24 cellular contexts compared by ENCODE assay signal in genomic region chr7:71801996-71802395, GRCh38.
"Had no signal": no experiment of that assay in that cellular context is flagged by ENCODE, and none has a peak within 500 bp of the region (broad histone marks: within the 10 kb centered on the region; RNA-seq: fewer than 3 reads in every experiment).

No MANE protein-coding gene starts in this region.

- H3K4me1 Mint-ChIP-seq: immature natural killer cell; mesothelial cell of epicardium; naive B cell; natural killer cell; stimulated activated memory B cell treated with anti-CD40 and anti-IgM and Interleukin-4, amounts not matched to agents 10 μg/mL and 1 μg/mL and 100 μg/mL, for 72 hours; stimulated activated naive CD8-positive, alpha-beta T cell treated with anti-CD3 and anti-CD28 coated beads, Interleukin-15, amount 100 ng/mL, for 72 hours had no signal

- H3K27ac Mint-ChIP-seq: immature natural killer cell; mesothelial cell of epicardium; natural killer cell; progenitor cell of endocrine pancreas; stimulated activated memory B cell treated with anti-CD40 and anti-IgM and Interleukin-4, amounts not matched to agents 10 μg/mL and 1 μg/mL and 100 μg/mL, for 72 hours; stimulated activated naive CD8-positive, alpha-beta T cell treated with anti-CD3 and anti-CD28 coated beads, Interleukin-15, amount 100 ng/mL, for 72 hours; type B pancreatic cell had no signal

- H3K36me3 Mint-ChIP-seq: immature natural killer cell; mesothelial cell of epicardium; naive B cell; natural killer cell; stimulated activated memory B cell treated with anti-CD40 and anti-IgM and Interleukin-4, amounts not matched to agents 10 μg/mL and 1 μg/mL and 100 μg/mL, for 72 hours; type B pancreatic cell had no signal

- H3K4me3 ChIP-seq: left ventricle myocardium inferior, lung, ovary, right atrium auricular region, right lobe of liver, smooth muscle cell, tibial nerve, vagina had no signal

- H3K4me3 Mint-ChIP-seq: immature natural killer cell; mesothelial cell of epicardium; naive B cell; natural killer cell; stimulated activated memory B cell treated with anti-CD40 and anti-IgM and Interleukin-4, amounts not matched to agents 10 μg/mL and 1 μg/mL and 100 μg/mL, for 72 hours; stimulated activated naive CD8-positive, alpha-beta T cell treated with anti-CD3 and anti-CD28 coated beads, Interleukin-15, amount 100 ng/mL, for 72 hours; type B pancreatic cell had no signal

- DNase-seq: hypothalamus; immature natural killer cell; left ventricle myocardium inferior; mesendoderm; naive B cell; natural killer cell; ovary; right lobe of liver; stimulated activated CD4-positive, alpha-beta T cell treated with anti-CD3 and anti-CD28 coated beads, Interleukin-1b, Interleukin-23, amount 100 ng/mL, for 48 hours; stimulated activated CD4-positive, alpha-beta T cell treated with anti-CD3 and anti-CD28 coated beads, Interleukin-2, amount 100 ng/mL, for 48 hours; stimulated activated CD4-positive, alpha-beta T cell treated with anti-CD3 and anti-CD28 coated beads, Interleukin-4, amount 100 ng/mL, for 4 hours; stimulated activated CD8-positive, alpha-beta memory T cell treated with anti-CD3 and anti-CD28 coated beads, Interleukin-4, amount 100 ng/mL, for 48 hours; stimulated activated naive CD4-positive, alpha-beta T cell treated with Interleukin-2 at 50 U/mL for 16 hours; stimulated activated naive CD8-positive, alpha-beta T cell treated with anti-CD3 and anti-CD28 coated beads, Interleukin-15, amount 100 ng/mL, for 72 hours; substantia nigra had no signal

- H3K27me3 Mint-ChIP-seq: naive B cell; stimulated activated memory B cell treated with anti-CD40 and anti-IgM and Interleukin-4, amounts not matched to agents 10 μg/mL and 1 μg/mL and 100 μg/mL, for 72 hours; stimulated activated naive CD8-positive, alpha-beta T cell treated with anti-CD3 and anti-CD28 coated beads, Interleukin-15, amount 100 ng/mL, for 72 hours had no signal

- ATAC-seq: natural killer cell; right lobe of liver; stimulated activated memory B cell treated with anti-CD40 and anti-IgM and Interleukin-4, amounts not matched to agents 10 μg/mL and 1 μg/mL and 100 μg/mL, for 72 hours; stimulated activated naive CD8-positive, alpha-beta T cell treated with anti-CD3 and anti-CD28 coated beads, Interleukin-15, amount 100 ng/mL, for 72 hours had no signal
